In genomic region chr17:44188757-44189403, GRCh38 we compare ENCODE assay signal across 17 cellular contexts. TPM values are rescaled to one million over a fixed set of nuclear protein-coding genes. Genes with fewer than 3 reads are reported as not detected.
A peak's percentile ranks its signal among the peaks of the same experiment; 100 is the strongest.
DNase-seq lines count a peak whose midpoint lies in the region; ATAC-seq and TF ChIP-seq lines count a peak whose summit lies in the region.
"Had no signal": no experiment of that assay in that cellular context is flagged by ENCODE, and none has a peak within 500 bp of the region (broad histone marks: within the 10 kb centered on the region; RNA-seq: fewer than 3 reads in every experiment).

No MANE protein-coding gene starts in this region.

- H3F3A ChIP-seq in SK-N-SH (replicated peaks; ENCODE audit: insufficient read depth) (peaks cover 31% of the 10 kb centered on the region), PC-3 (ENCODE audit: low read length, unreplicated experiment) (no peaks in the 10 kb centered on the region)

- 93% methylated on average over 11 of the region's 11 CpGs for WGBS in SK-N-SH (ENCODE audit: low lambda C conversion rate)
- 85 to 90% methylated on average over 11 of the region's 11 CpGs for WGBS in lower leg skin, 2 donors

- no peaks in the 10 kb centered on the region for H3K9me2 ChIP-seq in SK-N-SH
- H3K9me2 ChIP-seq in PC-3 (replicated peaks; ENCODE audit: low read length): no peaks in the 10 kb centered on the region

- H3K36me3 ChIP-seq in SK-N-SH (replicated peaks in 1 of 2; ENCODE audit: control insufficient read depth in 1 of 2, insufficient read depth in 2 of 2, low read length in 1 of 2) (peaks cover 16 to 34% of the 10 kb centered on the region in 2 experiments), PC-3 (ENCODE audit: low read depth, low read length) (peaks cover under 1% of the 10 kb centered on the region), osteoblast (ENCODE audit: insufficient read depth, low read length) (peaks cover 17% of the 10 kb centered on the region), gastrocnemius medialis (peaks cover 0 to 25% of the 10 kb centered on the region in 2 donors)

- in situ Hi-C loops in gastrocnemius medialis (cut with MboI; ENCODE audit: low sequenced_read_pairs in 4 of 4): no loop called here

- H3K36me3 Mint-ChIP-seq in effector memory CD8-positive, alpha-beta T cell (ENCODE audit: insufficient read depth): peaks cover 49% of the 10 kb centered on the region

- TF ChIP-seq RAD21 in SK-N-SH (IDR thresholded peaks at IDR 0.05; ENCODE audit: low read length): no peak

- H3K79me2 ChIP-seq in SK-N-SH (ENCODE audit: insufficient read depth) (peaks cover 57% of the 10 kb centered on the region), PC-3 (ENCODE audit: low read length) (peaks cover 47% of the 10 kb centered on the region), osteoblast (ENCODE audit: insufficient read depth, low read length) (peaks cover 44% of the 10 kb centered on the region)

- no TSS peak for BruUV-seq in PC-3 (replicated peaks; lab: Mats Ljungman, UMichigan)

- H3K27me3 ChIP-seq in SK-N-SH (ENCODE audit: insufficient read depth) (no peaks in the 10 kb centered on the region), PC-3 (ENCODE audit: low read length) (no peaks in the 10 kb centered on the region), osteoblast (ENCODE audit: insufficient read depth, low read length) (no peaks in the 10 kb centered on the region), gastrocnemius medialis (no peaks in the 10 kb centered on the region)

- H3K4me2 ChIP-seq in SK-N-SH: peak overlapping the region; percentile 83
- peak overlapping the region; percentile 84; the same call in 1 of the 2 replicates for H3K4me2 ChIP-seq in PC-3 (ENCODE audit: low read length)
- H3K4me2 ChIP-seq in osteoblast (ENCODE audit: insufficient read depth, low read length): peak overlapping the region; percentile 94

- peak overlapping the region in 1 of 2 donors; percentile 99 for H3K4me3 Mint-ChIP-seq in effector memory CD8-positive, alpha-beta T cell

- CTCF ChIA-PET in SK-N-SH (lab: Yijun Ruan, JAX): interaction anchor here (0.6 kb wide), 1 partner anchor 10 kb away, joined by 3 read pairs; no protein-coding TSS in a partner anchor
- CTCF ChIA-PET in PC-3 (lab: Charles Lee): interaction anchor here (0.5 kb wide), 1 partner anchor 19 kb away, joined by 6 read pairs; no protein-coding TSS in a partner anchor

- H3K9me3 ChIP-seq in SK-N-SH (no peaks in the 10 kb centered on the region), PC-3 (ENCODE audit: low read length) (no peaks in the 10 kb centered on the region), osteoblast (ENCODE audit: low read depth, low read length) (no peaks in the 10 kb centered on the region), gastrocnemius medialis (no peaks in the 10 kb centered on the region)

- peak overlapping the region in 1 of 2 experiments; percentile 80; a peak in 1 of 4 replicates for H3K4me3 ChIP-seq in SK-N-SH (ENCODE audit: low read depth in 2 of 2, low read length in 1 of 2)
- no peak overlapping the region for H3K4me3 ChIP-seq in PC-3 (ENCODE audit: low read length)
- peak overlapping the region; percentile 100 for H3K4me3 ChIP-seq in osteoblast (ENCODE audit: insufficient read depth, low read length)
- H3K4me3 ChIP-seq in gastrocnemius medialis: no peak overlapping the region
- H3K4me3 ChIP-seq in lower leg skin (ENCODE audit: low read depth, poor library complexity, severe bottlenecking): no peak overlapping the region

- H3K27ac Mint-ChIP-seq in effector memory CD8-positive, alpha-beta T cell: peak overlapping the region; percentile 71 to 100

- H2AFZ ChIP-seq in SK-N-SH (ENCODE audit: low read depth) (no peak overlapping the region), PC-3 (ENCODE audit: low read length) (no peak overlapping the region), osteoblast (ENCODE audit: low read length) (no peak overlapping the region)

- no peak overlapping the region for H3K9ac ChIP-seq in SK-N-SH
- no peak overlapping the region for H3K9ac ChIP-seq in PC-3 (ENCODE audit: low read length)

- TF ChIP-seq POLR2A in gastrocnemius medialis (IDR thresholded peaks at IDR 0.05) (no peak), lower leg skin (IDR thresholded peaks at IDR 0.05) (no peak)

- H4K20me1 ChIP-seq in SK-N-SH (ENCODE audit: insufficient read depth) (peaks cover 5% of the 10 kb centered on the region; the same call in 1 of the 2 replicates), PC-3 (ENCODE audit: low read length) (no peaks in the 10 kb centered on the region), osteoblast (ENCODE audit: insufficient read depth, low read length) (peaks cover 13% of the 10 kb centered on the region)

- TF ChIP-seq CTCF in SK-N-SH (IDR thresholded peaks at IDR 0.05) (no peak), PC-3 (conservative IDR thresholded peaks at IDR 0.05; ENCODE audit: low read depth, low read length) (no peak), osteoblast (IDR thresholded peaks at IDR 0.05; ENCODE audit: extremely low read depth, low read depth, low read length) (no peak), gastrocnemius medialis (IDR thresholded peaks at IDR 0.05 in 4 of 5, conservative IDR thresholded peaks at IDR 0.05 in 1 of 5) (no peak), lower leg skin (IDR thresholded peaks at IDR 0.05) (no peak)

- no peaks in the 10 kb centered on the region for H3K27me3 Mint-ChIP-seq in effector memory CD8-positive, alpha-beta T cell

- intact Hi-C loops in PC-3 (cut with micrococcal nuclease): loop anchor here (10.0 kb wide), 1 partner anchor 114 kb away; the partner anchor contains the start of gene G6PC3
- intact Hi-C loops in gastrocnemius medialis (cut with DNase I; ENCODE audit: low total_unique reads): loop anchor here (5.0 kb wide), 1 partner anchor 117 kb away; the partner anchor contains the start of gene G6PC3
- intact Hi-C loops in lower leg skin (cut with DNase I; ENCODE audit: low total_unique reads): no loop called here

- H3K9me3 Mint-ChIP-seq in effector memory CD8-positive, alpha-beta T cell: no peaks in the 10 kb centered on the region
- H3K9me3 Mint-ChIP-seq: WTC11 had no signal

- DNase-seq in SK-N-SH (no peak), PC-3 (no peak), osteoblast (ENCODE audit: insufficient read length, low spot score, missing footprints) (peak; percentile 45), gastrocnemius medialis (no peak), lower leg skin (ENCODE audit: low spot score in 2 of 2) (no peak), NCI-H526 (lab: John Stamatoyannopoulos, UW) (no peak)
- DNase-seq in effector memory CD8-positive, alpha-beta T cell: no peak
- DNase-seq: dermis blood vessel endothelial cell; left cardiac atrium; SIG-M5; stimulated activated CD4-positive, alpha-beta T cell treated with anti-CD3 and anti-CD28 coated beads, Interleukin-4, amount 100 ng/mL, for 24 hours had no signal

- peaks cover 29 to 32% of the 10 kb centered on the region in 2 donors for H3K4me1 Mint-ChIP-seq in effector memory CD8-positive, alpha-beta T cell (ENCODE audit: low read depth in 2 of 2)

- peaks cover 8 to 16% of the 10 kb centered on the region in 2 experiments; a peak in 2 of 4 replicates for H3K4me1 ChIP-seq in SK-N-SH (ENCODE audit: control insufficient read depth in 1 of 2, insufficient read depth in 2 of 2, low read depth in 1 of 2, low read length in 1 of 2)
- H3K4me1 ChIP-seq in PC-3 (ENCODE audit: insufficient read depth, low read length): peaks cover 18% of the 10 kb centered on the region
- peaks cover 11% of the 10 kb centered on the region for H3K4me1 ChIP-seq in osteoblast (ENCODE audit: insufficient read depth, low read length)
- H3K4me1 ChIP-seq in gastrocnemius medialis: peaks cover 20 to 30% of the 10 kb centered on the region in 2 donors

- TF ChIP-seq EP300 in SK-N-SH (IDR thresholded peaks at IDR 0.05; ENCODE audit: borderline replicate concordance in 1 of 2, low read depth in 1 of 2, low read length in 1 of 2): no peak

- H3K27ac ChIP-seq in SK-N-SH (ENCODE audit: low read depth in 2 of 2, low read length in 1 of 2) (no peak overlapping the region), PC-3 (ENCODE audit: low read length) (no peak overlapping the region), osteoblast (ENCODE audit: low read depth, low read length) (no peak overlapping the region), gastrocnemius medialis (no peak overlapping the region)

- POLR2A ChIA-PET in SK-N-SH (lab: Yijun Ruan, JAX): no interaction called here
- POLR2A ChIA-PET in PC-3 (lab: Charles Lee; ENCODE audit: unreplicated experiment): interaction anchor here (0.5 kb wide), 1 partner anchor 29 kb away, joined by 15 read pairs; no protein-coding TSS in a partner anchor

- ATAC-seq in SK-N-SH treated with all-trans-retinoic acid at 6 μM for 48 hours (no peak), PC-3 (no peak), gastrocnemius medialis (no peak)
- no peak for ATAC-seq in effector memory CD8-positive, alpha-beta T cell (replicated peaks)
- ATAC-seq: left cardiac atrium, WTC11 had no signal

RNA-seq across cellular contexts. Expression of gene TMUB2, which starts 2.1 kb away (rescaled TPM):
- polyA plus RNA-seq in SK-N-SH (2012; rRNA removed): 49.5 and 62.2 TPM in 2 replicates
- 22.1 and 29.1 TPM in 2 replicates for polyA plus RNA-seq in SK-N-SH (2012; cell fraction: cytosol; rRNA removed)
- polyA plus RNA-seq in SK-N-SH (2012; cell fraction: nucleus; rRNA removed): 195 and 198 TPM in 2 replicates
- total RNA-seq in PC-3 (2014; rRNA removed): 38.3 and 43.4 TPM in 2 replicates
- 27.1 and 27.9 TPM in 2 replicates for total RNA-seq in osteoblast
- total RNA-seq in gastrocnemius medialis: 10 to 100 TPM; 25.6 to 34.7 (median 27.4) TPM
- 10 to 100 TPM; 23.4 to 44.5 (median 34.8) TPM for total RNA-seq in lower leg skin

RNA-seq across cellular contexts. Expression of gene ATXN7L3, which starts 10.8 kb away (rescaled TPM):
- polyA plus RNA-seq in SK-N-SH (2012; rRNA removed): 47.7 and 57.9 TPM in 2 replicates
- polyA plus RNA-seq in SK-N-SH (2012; cell fraction: cytosol; rRNA removed): 40.2 and 42.2 TPM in 2 replicates
- 140 and 171 TPM in 2 replicates for polyA plus RNA-seq in SK-N-SH (2012; cell fraction: nucleus; rRNA removed)
- total RNA-seq in PC-3 (2014; rRNA removed) (73.9 and 78.3 TPM in 2 replicates), osteoblast (34.5 and 38.4 TPM in 2 replicates), gastrocnemius medialis (10 to 100 TPM; 39.3 to 46.0 (median 40.6) TPM), lower leg skin (10 to 100 TPM; 62.4 to 77.9 (median 67.8) TPM)

RNA-seq across cellular contexts. Expression of gene ASB16, which starts 18.4 kb away (rescaled TPM):
- not detected in 2 replicates for polyA plus RNA-seq in SK-N-SH (2012; rRNA removed)
- 0.01 and 0.03 TPM in 2 replicates for polyA plus RNA-seq in SK-N-SH (2012; cell fraction: cytosol; rRNA removed)
- polyA plus RNA-seq in SK-N-SH (2012; cell fraction: nucleus; rRNA removed): 0.14 TPM in 2 replicates
- total RNA-seq in PC-3 (2014; rRNA removed): 0.35 and 0.51 TPM in 2 replicates
- total RNA-seq in osteoblast: not detected in 2 replicates
- total RNA-seq in gastrocnemius medialis: 100 to 1,000 TPM in 1 of 4 donors, 10 to 100 TPM in 3; 13.2 to 134 (median 34.2) TPM
- 1 to 10 TPM in 1 of 4 donors, not detected in 3; 1.1 TPM for total RNA-seq in lower leg skin
- total RNA-seq: A172, Daoy, frontal cortex, NCI-H460 had no signal

RNA-seq across cellular contexts. Expression of gene UBTF, which starts 30.6 kb away (rescaled TPM):
- 33.4 and 37.2 TPM in 2 replicates for polyA plus RNA-seq in SK-N-SH (2012; rRNA removed)
- polyA plus RNA-seq in SK-N-SH (2012; cell fraction: cytosol; rRNA removed): 32.7 and 34.7 TPM in 2 replicates
- 51.1 and 56.2 TPM in 2 replicates for polyA plus RNA-seq in SK-N-SH (2012; cell fraction: nucleus; rRNA removed)
- total RNA-seq in PC-3 (2014; rRNA removed) (139 and 183 TPM in 2 replicates), osteoblast (49.6 and 51.3 TPM in 2 replicates), gastrocnemius medialis (10 to 100 TPM; 36.2 to 64.3 (median 46.0) TPM), lower leg skin (10 to 100 TPM; 62.4 to 70.8 (median 65.7) TPM)

RNA-seq across cellular contexts. Expression of gene HROB, which starts 47.1 kb away (rescaled TPM):
- 3.2 and 4.0 TPM in 2 replicates for polyA plus RNA-seq in SK-N-SH (2012; rRNA removed)
- 1.3 and 2.0 TPM in 2 replicates for polyA plus RNA-seq in SK-N-SH (2012; cell fraction: cytosol; rRNA removed)
- 10.1 TPM in 2 replicates for polyA plus RNA-seq in SK-N-SH (2012; cell fraction: nucleus; rRNA removed)
- total RNA-seq in PC-3 (2014; rRNA removed) (13.5 and 14.3 TPM in 2 replicates), osteoblast (1.8 TPM in 2 replicates), gastrocnemius medialis (1 to 10 TPM in 3 of 4 donors, under 1 TPM in 1; 0.97 to 7.4 (median 1.9) TPM), lower leg skin (1 to 10 TPM in 3 of 4 donors, under 1 TPM in 1; 0.97 to 4.3 (median 1.5) TPM)
